Comparison of ENCODE assay signal across 12 cellular contexts in the genomic region with DNA sequence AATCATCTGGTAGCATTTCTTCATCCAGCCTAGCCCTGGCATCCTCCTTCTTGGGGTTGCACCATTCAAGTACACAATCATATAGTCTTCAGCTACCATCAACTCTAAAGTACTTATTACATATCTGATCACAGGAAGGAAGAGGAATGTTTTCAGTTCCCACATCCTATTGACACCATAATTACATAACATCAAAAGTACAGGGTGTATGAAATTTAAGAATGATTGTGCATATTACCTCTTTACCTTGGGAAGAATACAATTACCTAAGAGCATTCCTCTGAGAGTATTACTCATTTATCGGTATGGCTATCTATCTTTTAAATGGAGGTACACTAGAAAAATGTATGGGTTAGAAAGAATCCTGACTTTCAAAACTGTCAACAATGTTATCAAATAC.
"Had no signal": no experiment of that assay in that cellular context is flagged by ENCODE, and none has a peak within 500 bp of the region (broad histone marks: within the 10 kb centered on the region; RNA-seq: fewer than 3 reads in every experiment).

No MANE protein-coding gene starts in this region.

- H3K9ac ChIP-seq: neural progenitor cell had no signal

- H3K27ac ChIP-seq: coronary artery, gastrocnemius medialis, neural progenitor cell, skin epidermis, stomach, uterus had no signal

- H3K4me3 Mint-ChIP-seq: activated CD8-positive, alpha-beta T cell treated with anti-CD3 and anti-CD28 coated beads, Interleukin-2, amount 10 ng/mL, durations not matched to agents 7 days and 5 days; neural progenitor cell had no signal

- H3K4me1 ChIP-seq: gastrocnemius medialis, uterus had no signal

- DNase-seq: activated CD4-positive, alpha-beta T cell treated with anti-CD3 and anti-CD28 coated beads for 4 hours; activated CD8-positive, alpha-beta memory T cell treated with anti-CD3 and anti-CD28 coated beads, Interleukin-2, amount 50 U/mL, for 48 hours; activated CD8-positive, alpha-beta T cell treated with anti-CD3 and anti-CD28 coated beads, Interleukin-2, amount 10 ng/mL, durations not matched to agents 7 days and 5 days; central memory CD4-positive, alpha-beta T cell; effector CD8-positive, alpha-beta T cell; gastrocnemius medialis; stomach; T-helper 9 cell; uterus had no signal

- H3K36me3 ChIP-seq: gastrocnemius medialis, neural progenitor cell, uterus had no signal

- H3K9me3 Mint-ChIP-seq: neural progenitor cell had no signal

- H2AFZ ChIP-seq: neural progenitor cell had no signal

- H3K27ac Mint-ChIP-seq: activated CD8-positive, alpha-beta T cell treated with anti-CD3 and anti-CD28 coated beads, Interleukin-2, amount 10 ng/mL, durations not matched to agents 7 days and 5 days; neural progenitor cell had no signal

- H3K4me2 ChIP-seq: neural progenitor cell had no signal

- ATAC-seq: activated CD8-positive, alpha-beta T cell treated with anti-CD3 and anti-CD28 coated beads, Interleukin-2, amount 10 ng/mL, durations not matched to agents 7 days and 5 days; gastrocnemius medialis had no signal

- H3K4me3 ChIP-seq: coronary artery, gastrocnemius medialis, neural progenitor cell, skin epidermis, stomach, uterus had no signal

- H3K9me3 ChIP-seq: gastrocnemius medialis, stomach, uterus had no signal

- H3K27me3 ChIP-seq: gastrocnemius medialis, neural progenitor cell, stomach, uterus had no signal
